ENCODE assay signal across 11 cellular contexts in genomic region chr17:75344664-75345063, GRCh38. TPM values are rescaled to one million over a fixed set of nuclear protein-coding genes. Genes with fewer than 3 reads are reported as not detected.
DNase-seq lines count a peak whose midpoint lies in the region; ATAC-seq and TF ChIP-seq lines count a peak whose summit lies in the region.
"Had no signal": no experiment of that assay in that cellular context is flagged by ENCODE, and none has a peak within 500 bp of the region (broad histone marks: within the 10 kb centered on the region; RNA-seq: fewer than 3 reads in every experiment).

No MANE protein-coding gene starts in this region.

- H3K27me3 ChIP-seq in BLaER1 (no peaks in the 10 kb centered on the region), iPS-20b (ENCODE audit: insufficient read depth, low read length) (no peaks in the 10 kb centered on the region), transverse colon (no peaks in the 10 kb centered on the region)

- in situ Hi-C loops in transverse colon (cut with MboI; ENCODE audit: low pct_ligation_motif_present in 1 of 4, low pct_unique_long_range_greater_than_20kb in 1 of 4, low sequenced_read_pairs in 3 of 4), result no loop called here

- H3K27ac ChIP-seq in BLaER1 (peak overlapping the region; percentile 93), KOPT-K1 (ENCODE audit: low read depth, low read length, poor library complexity, severe bottlenecking) (peak overlapping the region; percentile 92), iPS-20b (ENCODE audit: low read length) (peak overlapping the region; percentile 3), transverse colon (peak overlapping the region in 1 of 4 donors; percentile 38)
- H3K27ac ChIP-seq: C4-2B had no signal

- peaks cover 86% of the 10 kb centered on the region for H3K4me1 Mint-ChIP-seq in stimulated activated effector memory CD8-positive, alpha-beta T cell treated with anti-CD3 and anti-CD28 coated beads, Interleukin-12 subunit alpha, Interleukin-12 subunit beta, amount 100 ng/mL, for 72 hours

- TF ChIP-seq EP300 in transverse colon (IDR thresholded peaks at IDR 0.05; ENCODE audit: low read depth), result no peak

- H3K4me3 ChIP-seq in BLaER1 (peak overlapping the region; percentile 59), iPS-20b (ENCODE audit: low read length) (peak overlapping the region; percentile 47; the same call in 1 of the 2 replicates), transverse colon (no peak overlapping the region)

- no peak overlapping the region for H3K4me3 Mint-ChIP-seq in stimulated activated effector memory CD8-positive, alpha-beta T cell treated with anti-CD3 and anti-CD28 coated beads, Interleukin-12 subunit alpha, Interleukin-12 subunit beta, amount 100 ng/mL, for 72 hours
- H3K4me3 Mint-ChIP-seq: neural crest cell had no signal

- no peak for TF ChIP-seq POLR2A in transverse colon (IDR thresholded peaks at IDR 0.05)

- peaks cover 98% of the 10 kb centered on the region for H3K4me1 ChIP-seq in BLaER1
- H3K4me1 ChIP-seq in iPS-20b (ENCODE audit: insufficient read depth, low read length), result peaks cover 48% of the 10 kb centered on the region
- peaks cover 4 to 84% (median 23%) of the 10 kb centered on the region in 4 donors for H3K4me1 ChIP-seq in transverse colon

- H3K36me3 Mint-ChIP-seq in stimulated activated effector memory CD8-positive, alpha-beta T cell treated with anti-CD3 and anti-CD28 coated beads, Interleukin-12 subunit alpha, Interleukin-12 subunit beta, amount 100 ng/mL, for 72 hours, result peaks cover 2% of the 10 kb centered on the region

- H3K9me3 ChIP-seq in BLaER1 (no peaks in the 10 kb centered on the region), KOPT-K1 (ENCODE audit: insufficient read depth, low read length, poor library complexity, severe bottlenecking) (no peaks in the 10 kb centered on the region), iPS-20b (ENCODE audit: insufficient read depth, low read depth, low read length) (no peaks in the 10 kb centered on the region), transverse colon (no peaks in the 10 kb centered on the region)

- ATAC-seq in stimulated activated effector memory CD8-positive, alpha-beta T cell treated with anti-CD3 and anti-CD28 coated beads, Interleukin-12 subunit alpha, Interleukin-12 subunit beta, amount 100 ng/mL, for 72 hours, result no peak
- ATAC-seq in GM18520 (IDR thresholded peaks at IDR 0.05; ENCODE audit: unreplicated experiment), result no peak

- peak overlapping the region; percentile 95 for H3K4me2 ChIP-seq in BLaER1

- peak; percentile 37 for DNase-seq in activated CD4-positive, alpha-beta T cell treated with anti-CD3 and anti-CD28 coated beads, Interleukin-2, amount 50 U/mL, for 1 hour
- DNase-seq in stimulated activated effector memory CD8-positive, alpha-beta T cell treated with anti-CD3 and anti-CD28 coated beads, Interleukin-12 subunit alpha, Interleukin-12 subunit beta, amount 100 ng/mL, for 72 hours (ENCODE audit: low spot score in 2 of 2), result no peak
- DNase-seq in transverse colon, result no peak
- DNase-seq in GM03348 (ENCODE audit: low spot score), result no peak
- DNase-seq: activated CD4-positive, CD25-positive, alpha-beta regulatory T cell had no signal

- H3K9me3 Mint-ChIP-seq in stimulated activated effector memory CD8-positive, alpha-beta T cell treated with anti-CD3 and anti-CD28 coated beads, Interleukin-12 subunit alpha, Interleukin-12 subunit beta, amount 100 ng/mL, for 72 hours, result peaks cover 2% of the 10 kb centered on the region
- H3K9me3 Mint-ChIP-seq: neural crest cell had no signal

- H3K36me3 ChIP-seq in BLaER1 (0 out of 2 replicates have a peak, but pooled peaks cover 4% of the 10 kb centered on the region), KOPT-K1 (ENCODE audit: insufficient read depth, low read length) (no peaks in the 10 kb centered on the region), iPS-20b (ENCODE audit: insufficient read depth, low read depth, low read length) (no peaks in the 10 kb centered on the region), transverse colon (no peaks in the 10 kb centered on the region)

- H3K27ac Mint-ChIP-seq in stimulated activated effector memory CD8-positive, alpha-beta T cell treated with anti-CD3 and anti-CD28 coated beads, Interleukin-12 subunit alpha, Interleukin-12 subunit beta, amount 100 ng/mL, for 72 hours, result no peak overlapping the region

- intact Hi-C loops in transverse colon (cut with DNase I; ENCODE audit: low total_unique reads), result no loop called here

- no peak for TF ChIP-seq CTCF in transverse colon (IDR thresholded peaks at IDR 0.05)

- peaks cover 38% of the 10 kb centered on the region for H4K20me1 ChIP-seq in BLaER1

- peak overlapping the region; percentile 75; the same call in 1 of the 2 replicates for H3K9ac ChIP-seq in BLaER1
- peak overlapping the region; percentile 24; the same call in 1 of the 2 replicates for H3K9ac ChIP-seq in iPS-20b (ENCODE audit: low read depth, low read length)

- WGBS in transverse colon (ENCODE audit: low coverage in 1 of 2), 2 donors, result 77 to 87% methylated on average over 5 of the region's 5 CpGs

RNA-seq across cellular contexts. Expression of gene SLC25A19, which starts 55.4 kb away (rescaled TPM):
- total RNA-seq in transverse colon, result 10 to 100 TPM; 12.6 to 49.6 (median 20.7) TPM

Comparison
In these comparisons a context has a peak if more than half of its experiments do, and no peak if none do; other contexts are left out.
1. H3K4me3 ChIP-seq: peak in BLaER1 (single experiment) and iPS-20b (single experiment); none in transverse colon (0 of 4).